Comparison of ENCODE assay signal across 8 cellular contexts in the genomic region with DNA sequence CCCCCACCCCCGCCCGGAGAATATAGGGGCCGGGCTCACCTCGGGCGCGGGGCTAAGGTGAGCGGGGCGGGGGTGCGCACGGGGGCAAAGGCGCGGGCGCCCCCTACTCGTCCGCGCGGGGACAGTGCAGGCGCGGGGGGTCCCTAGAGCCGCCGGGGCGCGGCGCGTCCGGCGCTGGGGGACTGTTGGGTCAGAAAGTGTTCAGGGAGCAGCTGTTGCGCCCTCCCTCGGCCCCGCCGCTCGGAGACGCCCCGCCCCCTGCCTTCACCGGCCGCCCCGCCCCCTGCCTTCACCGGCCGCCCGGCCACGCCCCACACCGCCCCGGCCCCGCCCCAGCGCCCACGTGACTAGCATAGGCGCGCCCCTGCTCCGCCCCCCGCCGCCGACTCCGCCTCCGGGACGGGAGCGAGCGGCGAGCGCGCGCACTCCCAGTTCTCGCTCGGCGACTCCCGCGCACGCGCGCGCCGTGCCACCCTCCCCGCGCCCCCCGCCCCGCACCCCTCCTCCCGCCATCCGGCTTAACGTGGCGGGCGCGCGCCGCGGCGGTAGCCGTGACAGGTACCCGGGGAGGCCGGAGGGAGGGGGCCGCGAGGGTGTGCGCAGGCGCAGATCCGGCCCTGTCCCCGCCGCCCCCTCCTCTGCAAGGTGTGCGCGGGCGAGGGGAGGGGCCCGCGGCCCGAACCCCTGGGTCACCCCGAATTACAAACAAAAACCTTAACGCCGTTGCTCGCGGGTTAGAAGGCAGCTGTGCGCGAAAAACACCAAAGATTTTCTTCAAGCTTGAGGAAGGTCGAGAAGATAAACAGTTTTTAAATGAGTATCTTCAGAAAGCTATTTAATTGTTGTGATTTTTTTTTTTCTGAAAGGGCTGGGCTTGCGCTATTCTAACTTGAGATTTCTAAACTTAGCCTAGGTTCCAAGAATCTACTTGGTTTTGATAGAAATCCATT. TPM values are rescaled to one million over a fixed set of nuclear protein-coding genes. Genes with fewer than 3 reads are reported as not detected.
A peak's percentile ranks its signal among the peaks of the same experiment; 100 is the strongest.
DNase-seq lines count a peak whose midpoint lies in the region; ATAC-seq, FAIRE-seq and TF ChIP-seq lines count a peak whose summit lies in the region.

No MANE protein-coding gene starts in this region.

- 0 to 2% (median 1%) methylated on average over 13 to 110 of the region's 110 CpGs for WGBS in adrenal gland, 4 donors

- H3K27ac ChIP-seq in adrenal gland (peak overlapping the region; percentile 35 to 98 (median 95)), right atrium auricular region (peak overlapping the region; percentile 98 to 99)

- FAIRE-seq in urothelium cell line (lab: Jason Lieb, UNC): peak; percentile 69

- H3K4me1 ChIP-seq in adrenal gland (replicated peaks in 1 of 2) (peaks cover 11 to 32% of the 10 kb centered on the region in 2 donors), right atrium auricular region (peaks cover 0 to 17% of the 10 kb centered on the region in 2 donors)

- DNase-seq in NCI-H1417 treated with DMSO at 0.1 percent for 48 hours (lab: John Stamatoyannopoulos, UW) (peak; percentile 79), T follicular helper cell (ENCODE audit: low read depth) (peak; percentile 97), adrenal gland (peak; percentile 94 to 99 (median 97)), right atrium auricular region (ENCODE audit: low spot score) (peak; percentile 96), pulmonary artery endothelial cell (ENCODE audit: low read depth, low spot score) (peak; percentile 72), urothelium cell line (ENCODE audit: low spot score) (peak; percentile 94)

- intact Hi-C loops in adrenal gland (cut with DNase I): no loop called here

- ATAC-seq in HG02763 (IDR thresholded peaks at IDR 0.05; ENCODE audit: unreplicated experiment): peak; percentile 58

- no peaks in the 10 kb centered on the region for H3K9me3 ChIP-seq in adrenal gland (replicated peaks in 1 of 3)
- no peaks in the 10 kb centered on the region for H3K9me3 ChIP-seq in right atrium auricular region

- H3K27me3 ChIP-seq in adrenal gland (no peaks in the 10 kb centered on the region), right atrium auricular region (no peaks in the 10 kb centered on the region)

- H3K36me3 ChIP-seq in adrenal gland (replicated peaks in 1 of 2): no peaks in the 10 kb centered on the region
- H3K36me3 ChIP-seq in right atrium auricular region: no peaks in the 10 kb centered on the region

- TF ChIP-seq CTCF in GM12874 (IDR thresholded peaks at IDR 0.05; ENCODE audit: insufficient read depth, low read depth, low read length): peak; percentile 57
- TF ChIP-seq CTCF in adrenal gland (IDR thresholded peaks at IDR 0.05): peak in 1 of 6 experiments; percentile 10
- TF ChIP-seq CTCF in right atrium auricular region (IDR thresholded peaks at IDR 0.05): peak in 1 of 2 donors; percentile 46

- peak; percentile 60 to 78 for TF ChIP-seq POLR2A in adrenal gland (IDR thresholded peaks at IDR 0.05)

- H3K4me3 ChIP-seq in adrenal gland (peak overlapping the region in 2 of 4 donors; percentile 94 to 100), right atrium auricular region (peak overlapping the region; percentile 90 to 91)

RNA-seq across cellular contexts. Expression of gene ZNF217, which starts 0.7 kb away (rescaled TPM):
- 10 to 100 TPM in 7 of 8 donors, 1 to 10 TPM in 1; 9.9 to 23.4 (median 13.7) TPM for total RNA-seq in adrenal gland
- 1 to 10 TPM; 3.5 to 5.5 (median 4.3) TPM for polyA plus RNA-seq in adrenal gland
- total RNA-seq in right atrium auricular region: 10 to 100 TPM in 1 of 2 donors, 1 to 10 TPM in 1; 7.6 to 13.8 TPM
- total RNA-seq in pulmonary artery endothelial cell: 18.5 and 21.6 TPM in 2 replicates
